Comparison of ENCODE assay signal across 8 cellular contexts in genomic region chr13:52599037-52599852, GRCh38. TPM values are rescaled to one million over a fixed set of nuclear protein-coding genes. Genes with fewer than 3 reads are reported as not detected.
A peak's percentile ranks its signal among the peaks of the same experiment; 100 is the strongest.
DNase-seq lines count a peak whose midpoint lies in the region; ATAC-seq lines count a peak whose summit lies in the region.

No MANE protein-coding gene starts in this region.

- H3K4me3 ChIP-seq in adipocyte (ENCODE audit: low read length) = peak overlapping the region; percentile 79
- peak overlapping the region; percentile 2 for H3K4me3 ChIP-seq in iPS-11a (ENCODE audit: low read depth, low read length)

- no peaks in the 10 kb centered on the region for H3K36me3 ChIP-seq in adipocyte (ENCODE audit: control insufficient read depth, insufficient read depth, low read length, severe bottlenecking)

- peaks cover 2 to 11% (median 9%) of the 10 kb centered on the region in 3 donors for H3K4me1 Mint-ChIP-seq in IgD-negative memory B cell

- H3K36me3 Mint-ChIP-seq in IgD-negative memory B cell = no peaks in the 10 kb centered on the region

- peak overlapping the region; percentile 85 for H3K9ac ChIP-seq in adipocyte (ENCODE audit: low read length)

- ATAC-seq in GM19043 (IDR thresholded peaks at IDR 0.05; ENCODE audit: low read depth, unreplicated experiment) = peak; percentile 20

- H3K9me3 Mint-ChIP-seq in IgD-negative memory B cell = no peaks in the 10 kb centered on the region

- DNase-seq in AG08395 (ENCODE audit: low spot score) (peak; percentile 41), adipocyte (ENCODE audit: low read depth) (peak; percentile 52), smooth muscle cell of the brain vasculature (ENCODE audit: low read depth, low spot score) (peak; percentile 17), NCI-H2081 (lab: John Stamatoyannopoulos, UW) (no peak), putamen (ENCODE audit: low spot score) (no peak)

- peak overlapping the region; percentile 35 to 91 (median 76) for H3K4me3 Mint-ChIP-seq in IgD-negative memory B cell

- H3K4me1 ChIP-seq in adipocyte (ENCODE audit: control insufficient read depth, insufficient read depth, low read length) = peaks cover 9% of the 10 kb centered on the region

- H3K27ac Mint-ChIP-seq in IgD-negative memory B cell = no peak overlapping the region

- peaks cover 33% of the 10 kb centered on the region for H3K27me3 Mint-ChIP-seq in IgD-negative memory B cell

- H3K9me3 ChIP-seq in adipocyte (ENCODE audit: control insufficient read depth, low read length) = no peaks in the 10 kb centered on the region

- H3K27me3 ChIP-seq in adipocyte (replicated peaks; ENCODE audit: control insufficient read depth, insufficient read depth, low read length) = no peaks in the 10 kb centered on the region

RNA-seq across cellular contexts. Expression of gene HNRNPA1L2, which starts 43.0 kb away (rescaled TPM):
- polyA plus RNA-seq in IgD-negative memory B cell = 17.0 TPM

RNA-seq across cellular contexts. Expression of gene SUGT1, which starts 53.4 kb away (rescaled TPM):
- polyA plus RNA-seq in IgD-negative memory B cell = 47.3 TPM

Comparison
In these comparisons a context has a peak if more than half of its experiments do, and no peak if none do; other contexts are left out.
1. DNase-seq: peak in AG08395 (single experiment), adipocyte (single experiment) and smooth muscle cell of the brain vasculature (single experiment); none in NCI-H2081 (0 of 2) and putamen (single experiment).